In the genomic region with DNA sequence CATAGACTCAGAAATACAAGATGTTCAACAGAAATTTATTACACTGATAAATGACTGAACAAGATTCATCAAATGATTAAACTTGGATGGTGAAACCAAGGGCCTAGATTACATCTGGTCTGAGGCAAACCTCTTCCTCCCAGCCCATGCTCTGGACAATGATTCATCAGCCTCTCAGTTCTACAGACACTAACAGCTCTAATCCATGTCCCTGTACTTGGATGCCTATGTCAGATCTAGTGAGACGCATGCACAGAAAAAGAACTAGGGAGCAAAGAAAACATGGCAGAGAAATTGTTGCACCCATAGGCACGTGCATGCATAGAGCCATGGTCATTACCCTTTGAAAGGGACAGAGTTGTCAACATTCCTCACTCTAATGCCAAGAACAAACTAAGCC, we compare ENCODE assay signal across 19 cellular contexts.
DNase-seq lines count a peak whose midpoint lies in the region; ATAC-seq and TF ChIP-seq lines count a peak whose summit lies in the region.
"Had no signal": no experiment of that assay in that cellular context is flagged by ENCODE, and none has a peak within 500 bp of the region (broad histone marks: within the 10 kb centered on the region; RNA-seq: fewer than 3 reads in every experiment).

No MANE protein-coding gene starts in this region.

- H3K4me3 ChIP-seq in mammary epithelial cell (replicated peaks in 1 of 3; ENCODE audit: insufficient read depth in 1 of 3, low read depth in 2 of 3, low read length in 3 of 3), result no peak overlapping the region
- no peak overlapping the region for H3K4me3 ChIP-seq in naive thymus-derived CD4-positive, alpha-beta T cell (ENCODE audit: low read length)
- H3K4me3 ChIP-seq in mucosa of descending colon, result no peak overlapping the region
- H3K4me3 ChIP-seq: gastroesophageal sphincter, pancreas, upper lobe of left lung had no signal

- H3K4me1 Mint-ChIP-seq in naive thymus-derived CD4-positive, alpha-beta T cell, result no peaks in the 10 kb centered on the region
- peaks cover 13% of the 10 kb centered on the region for H3K4me1 Mint-ChIP-seq in activated T-cell treated with anti-CD3 and anti-CD28 coated beads, Interleukin-2, amount 50 U/mL, for 24 hours (ENCODE audit: low read depth)

- H3K27ac Mint-ChIP-seq in naive thymus-derived CD4-positive, alpha-beta T cell, result no peak overlapping the region
- H3K27ac Mint-ChIP-seq in activated T-cell treated with anti-CD3 and anti-CD28 coated beads, Interleukin-2, amount 50 U/mL, for 24 hours, result no peak overlapping the region

- H3K36me3 ChIP-seq in mammary epithelial cell (ENCODE audit: insufficient read depth, low read length), result no peaks in the 10 kb centered on the region
- no peaks in the 10 kb centered on the region for H3K36me3 ChIP-seq in naive thymus-derived CD4-positive, alpha-beta T cell (ENCODE audit: control insufficient read depth in 2 of 3, insufficient read depth in 3 of 3, low read length in 3 of 3)
- no peaks in the 10 kb centered on the region for H3K36me3 ChIP-seq in mucosa of descending colon (ENCODE audit: low read depth)
- H3K36me3 ChIP-seq: BE2C, gastroesophageal sphincter, pancreas, upper lobe of left lung had no signal

- H3K9ac ChIP-seq in mammary epithelial cell (ENCODE audit: insufficient read depth, low read length), result no peak overlapping the region
- H3K9ac ChIP-seq: KMS-11 had no signal

- ATAC-seq in naive thymus-derived CD4-positive, alpha-beta T cell, result peak; percentile 40
- ATAC-seq in GM21737 (IDR thresholded peaks at IDR 0.05; ENCODE audit: unreplicated experiment) (no peak), mucosa of descending colon (no peak)
- ATAC-seq: gastroesophageal sphincter, pancreas had no signal

- DNase-seq in Caki2 (ENCODE audit: low read depth) (peak; percentile 45), LHCN-M2 (ENCODE audit: low read depth) (peak; percentile 88), mammary epithelial cell (peak; percentile 44), NCI-H1436 (lab: John Stamatoyannopoulos, UW) (no peak), mucosa of descending colon (no peak)
- DNase-seq in naive thymus-derived CD4-positive, alpha-beta T cell, result no peak
- DNase-seq in activated T-cell treated with anti-CD3 and anti-CD28 coated beads, Interleukin-2, amount 50 U/mL, for 24 hours, result no peak
- DNase-seq: activated naive CD4-positive, alpha-beta T cell treated with Interleukin-2 at 50 U/mL for 16 hours; BE2C; HCEC 1CT; midbrain; NCI-H1436 treated with DMSO at 0.1 percent for 48 hours; NCI-H510A treated with DMSO at 0.1 percent for 48 hours; pancreas; stimulated activated naive CD4-positive, alpha-beta T cell; upper lobe of left lung had no signal

- no peak for TF ChIP-seq CTCF in mammary epithelial cell (conservative IDR thresholded peaks at IDR 0.05 in 1 of 2, IDR thresholded peaks at IDR 0.05 in 1 of 2; ENCODE audit: extremely low read depth in 1 of 2, insufficient read depth in 1 of 2, low read depth in 1 of 2, low read length in 2 of 2)
- TF ChIP-seq CTCF in mucosa of descending colon (IDR thresholded peaks at IDR 0.05), result no peak

- intact Hi-C loops in mammary epithelial cell (cut with micrococcal nuclease) (loop anchor here (10.0 kb wide), 1 partner anchor 289 kb away; no protein-coding TSS in a partner anchor), mucosa of descending colon (cut with DNase I, micrococcal nuclease) (no loop called here)
- intact Hi-C loops in naive thymus-derived CD4-positive, alpha-beta T cell (cut with micrococcal nuclease), result no loop called here

- peaks cover 0 to 16% (median 4%) of the 10 kb centered on the region in 11 donors for H3K9me3 Mint-ChIP-seq in naive thymus-derived CD4-positive, alpha-beta T cell
- no peaks in the 10 kb centered on the region for H3K9me3 Mint-ChIP-seq in activated T-cell treated with anti-CD3 and anti-CD28 coated beads, Interleukin-2, amount 50 U/mL, for 24 hours

- H3K4me2 ChIP-seq in mammary epithelial cell (ENCODE audit: insufficient read depth, low read depth, low read length), result no peak overlapping the region
- H3K4me2 ChIP-seq: KMS-11 had no signal

- CTCF ChIA-PET in mammary epithelial cell (lab: Charles Lee; ENCODE audit: low non-redundant PET), result no interaction called here
- CTCF ChIA-PET in naive thymus-derived CD4-positive, alpha-beta T cell (lab: Charles Lee), result no interaction called here

- peaks cover 0 to 24% (median 11%) of the 10 kb centered on the region in 5 donors for H3K27me3 Mint-ChIP-seq in naive thymus-derived CD4-positive, alpha-beta T cell
- peaks cover 19% of the 10 kb centered on the region for H3K27me3 Mint-ChIP-seq in activated T-cell treated with anti-CD3 and anti-CD28 coated beads, Interleukin-2, amount 50 U/mL, for 24 hours

- peaks cover 15% of the 10 kb centered on the region for H3K4me1 ChIP-seq in mammary epithelial cell (ENCODE audit: insufficient read depth, low read length)
- no peaks in the 10 kb centered on the region for H3K4me1 ChIP-seq in naive thymus-derived CD4-positive, alpha-beta T cell (ENCODE audit: control insufficient read depth in 2 of 2, insufficient read depth in 2 of 2, low read length in 2 of 2)
- no peaks in the 10 kb centered on the region for H3K4me1 ChIP-seq in mucosa of descending colon (ENCODE audit: low read depth)
- H3K4me1 ChIP-seq: BE2C, gastroesophageal sphincter, pancreas, upper lobe of left lung had no signal

- BruUV-seq in mammary epithelial cell (replicated peaks; lab: Mats Ljungman, UMichigan), result no TSS peak

- H4K20me1 ChIP-seq in mammary epithelial cell (ENCODE audit: insufficient read depth, low read length), result no peaks in the 10 kb centered on the region

- no peak overlapping the region for H3K27ac ChIP-seq in mammary epithelial cell (ENCODE audit: insufficient read depth, low read depth, low read length)
- no peak overlapping the region for H3K27ac ChIP-seq in naive thymus-derived CD4-positive, alpha-beta T cell (ENCODE audit: low read depth, low read length)
- H3K27ac ChIP-seq: gastroesophageal sphincter, KMS-11, pancreas, upper lobe of left lung had no signal

- no peak overlapping the region for H2AFZ ChIP-seq in mammary epithelial cell (ENCODE audit: low read depth, low read length)

- WGBS in mammary epithelial cell (ENCODE audit: low coverage, missing lambda C conversion rate), result 80% methylated on average over 2 of the region's 2 CpGs

- H3K4me3 Mint-ChIP-seq in naive thymus-derived CD4-positive, alpha-beta T cell, result no peak overlapping the region
- no peak overlapping the region for H3K4me3 Mint-ChIP-seq in activated T-cell treated with anti-CD3 and anti-CD28 coated beads, Interleukin-2, amount 50 U/mL, for 24 hours

- in situ Hi-C loops in Caki2 (cut with HindIII; ENCODE audit: low pct_unique_long_range_greater_than_20kb, low sequenced_read_pairs) (no loop called here), mammary epithelial cell (cut with MboI; ENCODE audit: low sequenced_read_pairs in 2 of 2) (no loop called here)

- no peaks in the 10 kb centered on the region for H3K9me3 ChIP-seq in mammary epithelial cell (replicated peaks; ENCODE audit: insufficient read depth, low read length)
- no peaks in the 10 kb centered on the region for H3K9me3 ChIP-seq in naive thymus-derived CD4-positive, alpha-beta T cell (ENCODE audit: control insufficient read depth in 2 of 3, low read length in 3 of 3)
- H3K9me3 ChIP-seq in mucosa of descending colon, result no peaks in the 10 kb centered on the region
- H3K9me3 ChIP-seq: BE2C, gastroesophageal sphincter, pancreas, upper lobe of left lung had no signal

- dilution Hi-C loops in mammary epithelial cell (cut with HindIII; ENCODE audit: low sequenced_read_pairs), result no loop called here

- H3K27me3 ChIP-seq in mammary epithelial cell (ENCODE audit: insufficient read depth, low read length), result peaks cover 20% of the 10 kb centered on the region
- H3K27me3 ChIP-seq in naive thymus-derived CD4-positive, alpha-beta T cell (ENCODE audit: control insufficient read depth in 2 of 2, insufficient read depth in 2 of 2, low read length in 2 of 2), result no peaks in the 10 kb centered on the region
- H3K27me3 ChIP-seq: BE2C, gastroesophageal sphincter, pancreas, upper lobe of left lung had no signal

- H3K36me3 Mint-ChIP-seq in naive thymus-derived CD4-positive, alpha-beta T cell, result no peaks in the 10 kb centered on the region
- no peaks in the 10 kb centered on the region for H3K36me3 Mint-ChIP-seq in activated T-cell treated with anti-CD3 and anti-CD28 coated beads, Interleukin-2, amount 50 U/mL, for 24 hours (ENCODE audit: low read depth)

- POLR2A ChIA-PET in naive thymus-derived CD4-positive, alpha-beta T cell (lab: Charles Lee), result no interaction called here

- no peaks in the 10 kb centered on the region for H3K79me2 ChIP-seq in mammary epithelial cell (ENCODE audit: insufficient read depth, low read length)

Comparison
In these comparisons a context has a peak if more than half of its experiments do, and no peak if none do; other contexts are left out.
1. DNase-seq: peak in Caki2 (single experiment), LHCN-M2 (single experiment) and mammary epithelial cell (single experiment); none in naive thymus-derived CD4-positive, alpha-beta T cell (0 of 9), activated T-cell treated with anti-CD3 and anti-CD28 coated beads, Interleukin-2, amount 50 U/mL, for 24 hours (single experiment), NCI-H1436 (single experiment) and mucosa of descending colon (0 of 3).